In genomic region chr12:120617193-120617592, GRCh38 we compare ENCODE assay signal across 6 cellular contexts. TPM values are rescaled to one million over a fixed set of nuclear protein-coding genes. Genes with fewer than 3 reads are reported as not detected.
"Had no signal": no experiment of that assay in that cellular context is flagged by ENCODE, and none has a peak within 500 bp of the region (broad histone marks: within the 10 kb centered on the region; RNA-seq: fewer than 3 reads in every experiment).

No MANE protein-coding gene starts in this region.

RNA-seq across cellular contexts. Expression of gene CABP1, which starts 23.2 kb away (rescaled TPM):
- total RNA-seq: kidney epithelial cell, lung microvascular endothelial cell, mononuclear cell, myocyte had no signal
- polyA plus RNA-seq: immature natural killer cell; naive thymus-derived CD4-positive, alpha-beta T cell had no signal
